Comparison of ENCODE assay signal across 1 cellular context in genomic region chr19:2014081-2014693, GRCh38.
TF ChIP-seq lines count a peak whose summit lies in the region.

No MANE protein-coding gene starts in this region.

TF ChIP-seq in H1, 55 proteins besides CTCF, POLR2A, EP300 and RAD21:
- TF ChIP-seq GABPA (IDR thresholded peaks at IDR 0.05; ENCODE audit: borderline replicate concordance, insufficient read depth, low read length) (no peak), HDAC6 (IDR thresholded peaks at IDR 0.05; ENCODE audit: low read depth, low read length) (no peak), SAP30 (IDR thresholded peaks at IDR 0.05; ENCODE audit: insufficient read depth, insufficient replicate concordance, low read length) (no peak), TEAD4 (IDR thresholded peaks at IDR 0.05; ENCODE audit: low read depth, low read length) (no peak), JUN (IDR thresholded peaks at IDR 0.05; ENCODE audit: low read depth, low read length) (no peak), BCL11A (IDR thresholded peaks at IDR 0.05; ENCODE audit: low read depth in 2 of 2, low read length in 2 of 2) (no peak), POLR2AphosphoS5 (IDR thresholded peaks at IDR 0.05; ENCODE audit: low read depth, low read length) (no peak), RXRA (IDR thresholded peaks at IDR 0.05; ENCODE audit: insufficient read depth, low read depth, low read length) (no peak), SP1 (IDR thresholded peaks at IDR 0.05; ENCODE audit: low read depth, low read length) (no peak), PHF8 (conservative IDR thresholded peaks at IDR 0.05; ENCODE audit: low read depth, low read length) (no peak), TBP (IDR thresholded peaks at IDR 0.05; ENCODE audit: low read depth, low read length) (no peak), RFX5 (IDR thresholded peaks at IDR 0.05; ENCODE audit: borderline replicate concordance, low read depth, low read length) (no peak), ATF2 (IDR thresholded peaks at IDR 0.05; ENCODE audit: low read length) (no peak), TAF7 (optimal IDR thresholded peaks at IDR 0.05; ENCODE audit: borderline replicate concordance, low read depth, low read length) (no peak), GTF2F1 (IDR thresholded peaks at IDR 0.05; ENCODE audit: borderline replicate concordance, low read depth, low read length) (no peak), CHD7 (IDR thresholded peaks at IDR 0.05; ENCODE audit: insufficient replicate concordance, low read length) (no peak), NRF1 (IDR thresholded peaks at IDR 0.05; ENCODE audit: low read depth, low read length) (no peak)
